25 cellular contexts compared by ENCODE assay signal in the genomic region with DNA sequence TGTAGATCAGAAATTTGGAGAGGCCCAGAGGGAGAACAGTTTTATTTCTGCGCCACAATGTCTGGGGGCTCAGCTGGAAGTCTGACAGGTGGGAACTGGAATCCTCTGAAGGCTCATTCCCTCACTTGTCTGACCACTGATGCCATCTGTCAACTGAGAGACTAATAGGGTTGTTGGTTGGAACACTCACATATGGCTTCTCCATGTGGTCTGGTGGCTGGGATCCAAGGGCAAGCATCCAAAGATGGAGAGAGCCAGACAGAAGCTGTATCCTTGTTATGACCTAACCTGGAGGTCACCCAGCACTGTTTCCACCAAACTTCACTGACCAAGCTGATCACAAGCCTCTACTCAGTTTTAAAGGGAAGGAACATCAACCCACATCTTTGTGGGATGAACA.
DNase-seq lines count a peak whose midpoint lies in the region; ATAC-seq and TF ChIP-seq lines count a peak whose summit lies in the region.
"Had no signal": no experiment of that assay in that cellular context is flagged by ENCODE, and none has a peak within 500 bp of the region (broad histone marks: within the 10 kb centered on the region; RNA-seq: fewer than 3 reads in every experiment).

No MANE protein-coding gene starts in this region.

- 14 to 40% (median 16%) methylated on average over 1 of the region's 1 CpG for WGBS in psoas muscle, 3 donors

- no peak for TF ChIP-seq CTCF in HFF-Myc (IDR thresholded peaks at IDR 0.05; ENCODE audit: low read depth, low read length, missing control alignments)
- TF ChIP-seq CTCF in foreskin fibroblast (IDR thresholded peaks at IDR 0.05; ENCODE audit: low read depth, low read length): no peak
- TF ChIP-seq CTCF in psoas muscle (IDR thresholded peaks at IDR 0.05): no peak

- no peaks in the 10 kb centered on the region for H3K27me3 ChIP-seq in psoas muscle (ENCODE audit: insufficient read depth in 3 of 3, low read length in 2 of 3)
- H3K27me3 ChIP-seq: hepatocyte, SJSA1 had no signal

- H3K4me1 ChIP-seq in psoas muscle: no peaks in the 10 kb centered on the region

- no peaks in the 10 kb centered on the region for H3K9me3 ChIP-seq in psoas muscle
- H3K9me3 ChIP-seq: SJSA1 had no signal

- H3K9me3 Mint-ChIP-seq in activated naive CD8-positive, alpha-beta T cell treated with anti-CD3 and anti-CD28 coated beads for 36 hours: no peaks in the 10 kb centered on the region
- H3K9me3 Mint-ChIP-seq: activated CD8-positive, alpha-beta T cell treated with anti-CD3 and anti-CD28 coated beads for 36 hours; activated naive CD4-positive, alpha-beta T cell treated with anti-CD3 and anti-CD28 coated beads, Interleukin-2, amount 10 ng/mL, durations not matched to agents 7 days and 5 days; activated T-cell treated with anti-CD3 and anti-CD28 coated beads, Interleukin-2, amount 50 U/mL, for 24 hours; CD4-positive, alpha-beta T cell; naive B cell; T-helper 2 cell treated with Interferon-gamma antibody and Interleukin-4, amounts not matched to agents 5 μg/mL and 100 μg/mL, for 36 hours had no signal

- H3K36me3 ChIP-seq in psoas muscle (ENCODE audit: insufficient read depth in 1 of 2, low read depth in 1 of 2): no peaks in the 10 kb centered on the region
- H3K36me3 ChIP-seq: SJSA1 had no signal

- no peak overlapping the region for H3K4me3 Mint-ChIP-seq in activated naive CD8-positive, alpha-beta T cell treated with anti-CD3 and anti-CD28 coated beads for 36 hours
- H3K4me3 Mint-ChIP-seq: activated CD8-positive, alpha-beta T cell treated with anti-CD3 and anti-CD28 coated beads for 36 hours; activated naive CD4-positive, alpha-beta T cell treated with anti-CD3 and anti-CD28 coated beads, Interleukin-2, amount 10 ng/mL, durations not matched to agents 7 days and 5 days; activated T-cell treated with anti-CD3 and anti-CD28 coated beads, Interleukin-2, amount 50 U/mL, for 24 hours; CD4-positive, alpha-beta T cell; endodermal cell; naive B cell; T-helper 2 cell treated with Interferon-gamma antibody and Interleukin-4, amounts not matched to agents 5 μg/mL and 100 μg/mL, for 36 hours had no signal

- peaks cover 2% of the 10 kb centered on the region for H3K4me1 Mint-ChIP-seq in activated naive CD8-positive, alpha-beta T cell treated with anti-CD3 and anti-CD28 coated beads for 36 hours
- H3K4me1 Mint-ChIP-seq: activated naive CD4-positive, alpha-beta T cell treated with anti-CD3 and anti-CD28 coated beads, Interleukin-2, amount 10 ng/mL, durations not matched to agents 7 days and 5 days; naive B cell had no signal

- no peaks in the 10 kb centered on the region for H3K36me3 Mint-ChIP-seq in activated naive CD8-positive, alpha-beta T cell treated with anti-CD3 and anti-CD28 coated beads for 36 hours
- H3K36me3 Mint-ChIP-seq: activated naive CD4-positive, alpha-beta T cell treated with anti-CD3 and anti-CD28 coated beads, Interleukin-2, amount 10 ng/mL, durations not matched to agents 7 days and 5 days; naive B cell had no signal

- intact Hi-C loops in psoas muscle (cut with DNase I): no loop called here

- no peak overlapping the region for H3K27ac ChIP-seq in psoas muscle
- H3K27ac ChIP-seq: hepatocyte, SJSA1 had no signal

- ATAC-seq in psoas muscle (peak in 1 of 4 donors; percentile 47), HG02642 (IDR thresholded peaks at IDR 0.05; ENCODE audit: poor library complexity, unreplicated experiment) (no peak)
- ATAC-seq: activated CD8-positive, alpha-beta T cell treated with anti-CD3 and anti-CD28 coated beads for 36 hours; HCT116 had no signal

- peak; percentile 15 for DNase-seq in HFF-Myc (ENCODE audit: extremely low read depth, low read depth)
- DNase-seq in NCI-H82 (lab: John Stamatoyannopoulos, UW): peak; percentile 85
- peak; percentile 29 to 72 for DNase-seq in foreskin fibroblast
- DNase-seq in psoas muscle: peak; percentile 25 to 79
- no peak for DNase-seq in activated naive CD8-positive, alpha-beta T cell treated with anti-CD3 and anti-CD28 coated beads for 36 hours
- no peak for DNase-seq in SIG-M5 (lab: John Stamatoyannopoulos, UW)
- DNase-seq in T-helper 2 cell: no peak
- DNase-seq: activated CD4-positive, CD25-positive, alpha-beta regulatory T cell; activated CD8-positive, alpha-beta T cell treated with anti-CD3 and anti-CD28 coated beads for 36 hours; activated naive CD4-positive, alpha-beta T cell treated with anti-CD3 and anti-CD28 coated beads, Interleukin-2, amount 10 ng/mL, durations not matched to agents 7 days and 5 days; activated T-cell treated with anti-CD3 and anti-CD28 coated beads, Interleukin-2, amount 50 U/mL, for 24 hours; CD4-positive, alpha-beta T cell; endodermal cell; KG1; mammary epithelial cell; naive B cell; NCI-H2029 treated with DMSO at 0.1 percent for 48 hours; NCI-H510A; posterior cingulate gyrus; stimulated activated CD4-positive, alpha-beta T cell treated with anti-CD3 and anti-CD28 coated beads, Interleukin-4, amount 100 ng/mL, for 4 hours had no signal

- H3K27me3 Mint-ChIP-seq in activated naive CD8-positive, alpha-beta T cell treated with anti-CD3 and anti-CD28 coated beads for 36 hours: no peaks in the 10 kb centered on the region
- H3K27me3 Mint-ChIP-seq: activated naive CD4-positive, alpha-beta T cell treated with anti-CD3 and anti-CD28 coated beads, Interleukin-2, amount 10 ng/mL, durations not matched to agents 7 days and 5 days; CD4-positive, alpha-beta T cell; naive B cell had no signal

- H3K27ac Mint-ChIP-seq in activated naive CD8-positive, alpha-beta T cell treated with anti-CD3 and anti-CD28 coated beads for 36 hours: no peak overlapping the region
- H3K27ac Mint-ChIP-seq: activated CD8-positive, alpha-beta T cell treated with anti-CD3 and anti-CD28 coated beads for 36 hours; activated naive CD4-positive, alpha-beta T cell treated with anti-CD3 and anti-CD28 coated beads, Interleukin-2, amount 10 ng/mL, durations not matched to agents 7 days and 5 days; activated T-cell treated with anti-CD3 and anti-CD28 coated beads, Interleukin-2, amount 50 U/mL, for 24 hours; CD4-positive, alpha-beta T cell; endodermal cell; naive B cell; T-helper 2 cell treated with Interferon-gamma antibody and Interleukin-4, amounts not matched to agents 5 μg/mL and 100 μg/mL, for 36 hours had no signal

- H3K4me3 ChIP-seq in HFF-Myc (replicated peaks; ENCODE audit: low read depth, low read length) (no peak overlapping the region), foreskin fibroblast (ENCODE audit: low read depth in 1 of 2, low read length in 2 of 2) (no peak overlapping the region), psoas muscle (no peak overlapping the region)
- H3K4me3 ChIP-seq: hepatocyte, SJSA1 had no signal

Comparison
In these comparisons a context has a peak if more than half of its experiments do, and no peak if none do; other contexts are left out.
1. DNase-seq: peak in HFF-Myc (single experiment), NCI-H82 (single experiment), foreskin fibroblast (2 of 2) and psoas muscle (2 of 2); none in activated naive CD8-positive, alpha-beta T cell treated with anti-CD3 and anti-CD28 coated beads for 36 hours (single experiment), SIG-M5 (single experiment) and T-helper 2 cell (0 of 5).